ENCODE assay signal across 19 cellular contexts in the genomic region with DNA sequence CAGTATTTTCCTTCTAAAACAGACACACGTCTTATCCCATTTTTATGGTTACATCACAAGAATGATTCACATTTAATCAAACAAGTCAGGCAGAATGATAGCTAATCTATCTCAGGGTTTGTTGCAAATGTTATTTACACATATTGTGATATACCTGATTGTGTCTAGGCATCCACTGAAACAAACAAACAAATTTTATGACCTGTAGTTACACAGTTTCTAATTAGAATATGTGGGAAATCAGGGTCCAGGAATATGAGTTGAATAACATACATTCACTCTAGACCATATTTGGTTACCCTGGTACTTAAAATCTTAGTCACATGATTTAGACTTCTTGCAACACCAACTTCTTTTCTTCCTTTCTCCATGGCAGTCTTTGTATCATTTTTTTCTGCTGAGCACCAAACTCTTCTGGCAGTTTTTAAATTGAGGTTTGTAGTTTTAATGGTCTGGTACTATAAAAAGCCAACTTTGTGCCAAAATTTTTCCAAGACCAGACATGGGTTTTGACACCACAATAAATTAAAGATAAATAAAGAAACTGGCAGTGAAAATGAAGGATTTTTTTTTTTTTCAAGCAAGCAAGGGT.
DNase-seq lines count a peak whose midpoint lies in the region; ATAC-seq and TF ChIP-seq lines count a peak whose summit lies in the region.
"Had no signal": no experiment of that assay in that cellular context is flagged by ENCODE, and none has a peak within 500 bp of the region (broad histone marks: within the 10 kb centered on the region; RNA-seq: fewer than 3 reads in every experiment).

No MANE protein-coding gene starts in this region.

- CTCF ChIA-PET in PC-9 (lab: Charles Lee), result no interaction called here

- H3F3A ChIP-seq in PC-9 (ENCODE audit: insufficient read depth, low read depth), result peaks cover 6% of the 10 kb centered on the region; the same call in 1 of the 2 replicates

- H3K9me3 ChIP-seq in PC-9 (ENCODE audit: insufficient read depth, low read depth) (no peaks in the 10 kb centered on the region), endocrine pancreas (ENCODE audit: control insufficient read depth, low read length) (no peaks in the 10 kb centered on the region), muscle layer of duodenum (ENCODE audit: control insufficient read depth in 1 of 2, low read length in 2 of 2) (no peaks in the 10 kb centered on the region), tibial nerve (no peaks in the 10 kb centered on the region)
- H3K9me3 ChIP-seq: pancreas had no signal

- no peak overlapping the region for H3K4me2 ChIP-seq in PC-9

- no peak overlapping the region for H2AFZ ChIP-seq in PC-9
- H2AFZ ChIP-seq: GM23248 had no signal

- H3K27me3 ChIP-seq in PC-9 (ENCODE audit: insufficient read depth, low read depth) (no peaks in the 10 kb centered on the region), endocrine pancreas (ENCODE audit: control insufficient read depth, insufficient read depth, low read length) (no peaks in the 10 kb centered on the region), muscle layer of duodenum (ENCODE audit: low read depth, low read length) (no peaks in the 10 kb centered on the region), tibial nerve (no peaks in the 10 kb centered on the region)
- H3K27me3 ChIP-seq: cardiac muscle cell, pancreas had no signal

- WGBS in tibial nerve, 2 donors, result 84 to 86% methylated on average over 1 of the region's 1 CpG

- H3K9ac ChIP-seq in endocrine pancreas (ENCODE audit: control insufficient read depth, insufficient read depth, low read length), result no peak overlapping the region
- H3K9ac ChIP-seq: GM23248 had no signal

- no peak for TF ChIP-seq CTCF in PC-9 (conservative IDR thresholded peaks at IDR 0.05)
- no peak for TF ChIP-seq CTCF in tibial nerve (IDR thresholded peaks at IDR 0.05)

- H3K27ac ChIP-seq in PC-9 (peak overlapping the region; percentile 6; the same call in 1 of the 2 replicates), muscle layer of duodenum (ENCODE audit: low read length) (peak overlapping the region; percentile 19), tibial nerve (peak overlapping the region in 3 of 4 donors; percentile 18 to 55 (median 26))
- H3K27ac ChIP-seq: cardiac muscle cell, GM23248 had no signal

- intact Hi-C loops in PC-9 (cut with micrococcal nuclease; ENCODE audit: unreplicated experiment), result no loop called here

- no peaks in the 10 kb centered on the region for H4K20me1 ChIP-seq in PC-9 (ENCODE audit: insufficient read depth)

- no peak for ATAC-seq in HG03521 (IDR thresholded peaks at IDR 0.05; ENCODE audit: unreplicated experiment)
- ATAC-seq: naive thymus-derived CD4-positive, alpha-beta T cell; stimulated activated naive CD8-positive, alpha-beta T cell treated with anti-CD3 and anti-CD28 coated beads, Interleukin-15, amount 100 ng/mL, for 72 hours had no signal

- BruUV-seq in PC-9 (replicated peaks; lab: Mats Ljungman, UMichigan), result no TSS peak

- H3K79me2 ChIP-seq in PC-9 (ENCODE audit: low read depth), result no peaks in the 10 kb centered on the region

- no peaks in the 10 kb centered on the region for H3K9me2 ChIP-seq in PC-9 (ENCODE audit: insufficient read depth)

- DNase-seq in PC-9, result peak in 1 of 2 experiments; percentile 84
- no peak for DNase-seq in tibial nerve (ENCODE audit: low spot score in 2 of 2)
- DNase-seq in NCI-H2029 treated with DMSO at 0.1 percent for 48 hours (lab: John Stamatoyannopoulos, UW), result no peak
- no peak for DNase-seq in kidney tubule cell (ENCODE audit: low spot score)
- DNase-seq: activated CD4-positive, alpha-beta T cell treated with anti-CD3 and anti-CD28 coated beads for 1 hour; AML-193; GM23248; naive thymus-derived CD4-positive, alpha-beta T cell; NCI-H1105; NCI-H524 treated with DMSO at 0.1 percent for 48 hours; pancreas; stimulated activated CD4-positive, alpha-beta T cell treated with anti-CD3 and anti-CD28 coated beads, Interleukin-2, amount 100 ng/mL, for 24 hours; stimulated activated naive CD8-positive, alpha-beta T cell treated with anti-CD3 and anti-CD28 coated beads, Interleukin-15, amount 100 ng/mL, for 72 hours; SW 1271 had no signal

- H3K4me1 ChIP-seq in PC-9 (replicated peaks; ENCODE audit: insufficient read depth) (0 out of 2 replicates have a peak, but pooled peaks cover 7% of the 10 kb centered on the region), endocrine pancreas (ENCODE audit: control insufficient read depth, insufficient read depth, low read length) (no peaks in the 10 kb centered on the region), muscle layer of duodenum (ENCODE audit: control insufficient read depth in 1 of 2, insufficient read depth in 2 of 2, low read length in 2 of 2) (peaks cover 4 to 44% of the 10 kb centered on the region in 2 donors), tibial nerve (peaks cover 0 to 85% (median 24%) of the 10 kb centered on the region in 4 donors)

- H3K36me3 ChIP-seq in PC-9 (ENCODE audit: low read depth) (no peaks in the 10 kb centered on the region), endocrine pancreas (ENCODE audit: control insufficient read depth, insufficient read depth, low read length) (no peaks in the 10 kb centered on the region), muscle layer of duodenum (ENCODE audit: control insufficient read depth in 1 of 2, insufficient read depth in 2 of 2, low read length in 2 of 2) (no peaks in the 10 kb centered on the region), tibial nerve (no peaks in the 10 kb centered on the region)
- H3K36me3 ChIP-seq: cardiac muscle cell, pancreas had no signal

- POLR2A ChIA-PET in PC-9 (lab: Charles Lee; ENCODE audit: unreplicated experiment), result no interaction called here

- no peak for TF ChIP-seq EP300 in tibial nerve (IDR thresholded peaks at IDR 0.05)

- TF ChIP-seq POLR2A in tibial nerve (IDR thresholded peaks at IDR 0.05), result no peak

- H3K4me3 ChIP-seq in PC-9, result no peak overlapping the region
- H3K4me3 ChIP-seq in endocrine pancreas (ENCODE audit: control insufficient read depth, insufficient read depth, low read length), result peak overlapping the region; percentile 57
- no peak overlapping the region for H3K4me3 ChIP-seq in muscle layer of duodenum (ENCODE audit: low read depth in 1 of 2, low read length in 2 of 2)
- H3K4me3 ChIP-seq in tibial nerve, result no peak overlapping the region
- H3K4me3 ChIP-seq: cardiac muscle cell, GM23248, lung, pancreas had no signal
